ENCODE assay signal across 25 cellular contexts in the genomic region with DNA sequence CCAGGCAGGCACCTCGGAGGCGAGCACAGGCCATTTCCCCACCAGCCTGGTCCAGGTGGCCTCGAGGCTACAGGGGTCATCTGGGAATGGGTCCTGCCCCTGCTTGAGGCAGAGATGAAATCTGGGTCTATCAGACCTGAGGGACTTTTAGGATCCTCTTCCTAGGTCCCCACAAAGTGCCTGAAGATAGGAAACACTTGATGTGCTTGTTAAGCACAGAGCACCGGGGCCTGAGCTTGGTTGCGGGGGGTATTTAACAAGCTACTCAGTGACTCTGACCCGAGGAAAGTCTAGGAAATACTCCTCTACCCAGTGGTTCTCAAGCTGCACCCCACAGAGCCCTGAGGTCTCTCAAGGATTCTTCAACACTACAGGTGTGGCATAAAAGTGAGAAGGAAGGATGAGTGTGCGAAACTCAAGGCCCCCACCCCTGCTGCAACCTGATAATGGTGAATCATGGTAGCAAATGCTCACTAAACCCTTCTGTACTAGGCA.
A peak's percentile ranks its signal among the peaks of the same experiment; 100 is the strongest.
DNase-seq lines count a peak whose midpoint lies in the region; ATAC-seq and TF ChIP-seq lines count a peak whose summit lies in the region.
"Had no signal": no experiment of that assay in that cellular context is flagged by ENCODE, and none has a peak within 500 bp of the region (broad histone marks: within the 10 kb centered on the region; RNA-seq: fewer than 3 reads in every experiment).

No MANE protein-coding gene starts in this region.

- TF ChIP-seq EP300 in gastroesophageal sphincter (IDR thresholded peaks at IDR 0.05) = no peak

- no peak for TF ChIP-seq POLR2A in heart left ventricle (IDR thresholded peaks at IDR 0.05)
- TF ChIP-seq POLR2A in gastroesophageal sphincter (IDR thresholded peaks at IDR 0.05) = no peak

- TF ChIP-seq CTCF in right atrium auricular region (IDR thresholded peaks at IDR 0.05) = no peak
- no peak for TF ChIP-seq CTCF in heart left ventricle (IDR thresholded peaks at IDR 0.05)
- no peak for TF ChIP-seq CTCF in gastroesophageal sphincter (IDR thresholded peaks at IDR 0.05)
- no peak for TF ChIP-seq CTCF in psoas muscle (IDR thresholded peaks at IDR 0.05)

- H3K36me3 ChIP-seq in right atrium auricular region (no peaks in the 10 kb centered on the region), heart left ventricle (no peaks in the 10 kb centered on the region), gastroesophageal sphincter (no peaks in the 10 kb centered on the region), psoas muscle (ENCODE audit: insufficient read depth in 1 of 2, low read depth in 1 of 2) (no peaks in the 10 kb centered on the region)
- H3K36me3 ChIP-seq: BE2C, HAP-1, Peyer's patch, SJCRH30 had no signal

- H3K9me3 ChIP-seq in right atrium auricular region (no peaks in the 10 kb centered on the region), heart left ventricle (no peaks in the 10 kb centered on the region), gastroesophageal sphincter (no peaks in the 10 kb centered on the region), psoas muscle (no peaks in the 10 kb centered on the region)
- H3K9me3 ChIP-seq: BE2C, HAP-1, Peyer's patch, SJCRH30 had no signal

- H3K27ac ChIP-seq in right atrium auricular region (peak overlapping the region in 1 of 2 donors; percentile 20), heart left ventricle (peak overlapping the region in 6 of 12 donors; percentile 28 to 69 (median 54)), gastroesophageal sphincter (peak overlapping the region in 3 of 4 donors; percentile 45 to 61 (median 46)), psoas muscle (peak overlapping the region; percentile 1)
- H3K27ac ChIP-seq: Peyer's patch, SJCRH30 had no signal

- H3K4me3 ChIP-seq in right atrium auricular region = no peak overlapping the region
- no peak overlapping the region for H3K4me3 ChIP-seq in heart left ventricle
- H3K4me3 ChIP-seq in gastroesophageal sphincter = no peak overlapping the region
- no peak overlapping the region for H3K4me3 ChIP-seq in psoas muscle
- H3K4me3 ChIP-seq: GM12878, HAP-1, Peyer's patch, SJCRH30 had no signal

- H3K27me3 ChIP-seq in right atrium auricular region (no peaks in the 10 kb centered on the region), heart left ventricle (no peaks in the 10 kb centered on the region), gastroesophageal sphincter (no peaks in the 10 kb centered on the region), psoas muscle (ENCODE audit: insufficient read depth in 3 of 3, low read length in 2 of 3) (no peaks in the 10 kb centered on the region)
- H3K27me3 ChIP-seq: Peyer's patch, SJCRH30 had no signal

- DNase-seq in right atrium auricular region (ENCODE audit: low spot score) (peak; percentile 50), heart left ventricle (no peak), psoas muscle (no peak), DMS79 (lab: John Stamatoyannopoulos, UW) (no peak), Ammon's horn (ENCODE audit: low spot score) (no peak), NCI-H345 treated with DMSO at 0.1 percent for 48 hours (lab: John Stamatoyannopoulos, UW; ENCODE audit: unreplicated experiment) (no peak)
- DNase-seq: BE2C; CD4-positive, CD25-positive, alpha-beta regulatory T cell; COR-L47; DMS79 treated with DMSO at 0.1 percent for 48 hours; KBM-7; MM.1S; NCI-H1048; NCI-H1417 treated with DMSO at 0.1 percent for 48 hours; NCI-H187; NCI-H226; NCI-H524; NCI-H774; NK-92 treated with Interleukin-12 subunit alpha and Interleukin-12 subunit beta, amount 100 ng/mL, for 24 hours; Peyer's patch; SJCRH30 had no signal

- intact Hi-C loops in heart left ventricle (cut with DNase I) (no loop called here), psoas muscle (cut with DNase I) (no loop called here)

- H3K4me1 ChIP-seq in right atrium auricular region (peaks cover 0 to 26% of the 10 kb centered on the region in 2 donors), heart left ventricle (peaks cover 0 to 39% (median 19%) of the 10 kb centered on the region in 12 donors), gastroesophageal sphincter (peaks cover 0 to 26% (median 11%) of the 10 kb centered on the region in 3 donors), psoas muscle (peaks cover 47% of the 10 kb centered on the region)
- H3K4me1 ChIP-seq: BE2C, HAP-1, Peyer's patch, SJCRH30 had no signal

- ATAC-seq in heart left ventricle (no peak), gastroesophageal sphincter (no peak), psoas muscle (no peak), GM21825 (IDR thresholded peaks at IDR 0.05; ENCODE audit: unreplicated experiment) (no peak)
- ATAC-seq: GM12878 had no signal

- 80 to 99% (median 88%) methylated on average over 4 to 7 of the region's 7 CpGs for WGBS in heart left ventricle, 4 donors
- 100% methylated on average over 1 of the region's 7 CpGs for WGBS in gastroesophageal sphincter (ENCODE audit: low coverage in 1 of 2), 2 donors
- WGBS in psoas muscle, 3 donors = 49 to 71% (median 64%) methylated on average over 7 of the region's 7 CpGs
